Comparison of ENCODE assay signal across 2 cellular contexts in the genomic region with DNA sequence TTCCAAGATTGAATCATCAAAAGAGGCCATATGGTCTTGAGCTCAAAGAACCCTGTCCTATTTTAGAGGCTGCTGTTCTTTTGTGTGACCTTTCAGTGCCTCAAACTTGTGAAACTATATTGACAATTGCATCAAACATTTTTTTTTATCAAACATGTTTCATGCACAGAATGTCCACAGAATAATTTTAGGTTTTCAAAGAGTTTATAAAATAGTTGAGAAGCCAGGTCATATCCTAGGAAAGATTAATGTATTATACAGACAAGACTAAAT.
TF ChIP-seq lines count a peak whose summit lies in the region.

No MANE protein-coding gene starts in this region.

TF ChIP-seq in GM23338, 12 proteins besides CTCF, POLR2A, EP300 and RAD21:
- TF ChIP-seq EZH2phosphoT487 (IDR thresholded peaks at IDR 0.05; ENCODE audit: unreplicated experiment), result no peak

TF ChIP-seq in WTC11, 78 proteins besides CTCF, POLR2A, EP300 and RAD21:
- TF ChIP-seq NR2C2 (CRISPR knock-in tag; IDR thresholded peaks at IDR 0.05), result no peak
- TF ChIP-seq, protein P1, sequence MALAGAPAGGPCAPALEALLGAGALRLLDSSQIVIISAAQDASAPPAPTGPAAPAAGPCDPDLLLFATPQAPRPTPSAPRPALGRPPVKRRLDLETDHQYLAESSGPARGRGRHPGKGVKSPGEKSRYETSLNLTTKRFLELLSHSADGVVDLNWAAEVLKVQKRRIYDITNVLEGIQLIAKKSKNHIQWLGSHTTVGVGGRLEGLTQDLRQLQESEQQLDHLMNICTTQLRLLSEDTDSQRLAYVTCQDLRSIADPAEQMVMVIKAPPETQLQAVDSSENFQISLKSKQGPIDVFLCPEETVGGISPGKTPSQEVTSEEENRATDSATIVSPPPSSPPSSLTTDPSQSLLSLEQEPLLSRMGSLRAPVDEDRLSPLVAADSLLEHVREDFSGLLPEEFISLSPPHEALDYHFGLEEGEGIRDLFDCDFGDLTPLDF (CRISPR knock-in tag; IDR thresholded peaks at IDR 0.05), result no peak
- no peak for TF ChIP-seq E2F5 (CRISPR knock-in tag; IDR thresholded peaks at IDR 0.05)
- no peak for TF ChIP-seq GRHL2 (CRISPR knock-in tag; IDR thresholded peaks at IDR 0.05; ENCODE audit: insufficient replicate concordance, severe bottlenecking)
- TF ChIP-seq ZNF396 (CRISPR knock-in tag; IDR thresholded peaks at IDR 0.05; ENCODE audit: borderline replicate concordance), result no peak
- no peak for TF ChIP-seq TEAD1 (CRISPR knock-in tag; IDR thresholded peaks at IDR 0.05)
- TF ChIP-seq FOXK1 (CRISPR knock-in tag; IDR thresholded peaks at IDR 0.05), result no peak
- no peak for TF ChIP-seq STAT6 (CRISPR knock-in tag; conservative IDR thresholded peaks at IDR 0.05; ENCODE audit: low read depth)
- TF ChIP-seq, protein P2, sequence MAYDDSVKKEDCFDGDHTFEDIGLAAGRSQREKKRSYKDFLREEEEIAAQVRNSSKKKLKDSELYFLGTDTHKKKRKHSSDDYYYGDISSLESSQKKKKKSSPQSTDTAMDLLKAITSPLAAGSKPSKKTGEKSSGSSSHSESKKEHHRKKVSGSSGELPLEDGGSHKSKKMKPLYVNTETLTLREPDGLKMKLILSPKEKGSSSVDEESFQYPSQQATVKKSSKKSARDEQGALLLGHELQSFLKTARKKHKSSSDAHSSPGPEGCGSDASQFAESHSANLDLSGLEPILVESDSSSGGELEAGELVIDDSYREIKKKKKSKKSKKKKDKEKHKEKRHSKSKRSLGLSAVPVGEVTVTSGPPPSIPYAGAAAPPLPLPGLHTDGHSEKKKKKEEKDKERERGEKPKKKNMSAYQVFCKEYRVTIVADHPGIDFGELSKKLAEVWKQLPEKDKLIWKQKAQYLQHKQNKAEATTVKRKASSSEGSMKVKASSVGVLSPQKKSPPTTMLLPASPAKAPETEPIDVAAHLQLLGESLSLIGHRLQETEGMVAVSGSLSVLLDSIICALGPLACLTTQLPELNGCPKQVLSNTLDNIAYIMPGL (CRISPR knock-in tag; IDR thresholded peaks at IDR 0.05), result no peak
- TF ChIP-seq ERG (CRISPR knock-in tag; IDR thresholded peaks at IDR 0.05), result no peak
- TF ChIP-seq HMGA2 (CRISPR knock-in tag; IDR thresholded peaks at IDR 0.05), result no peak
- TF ChIP-seq OVOL2 (CRISPR knock-in tag; IDR thresholded peaks at IDR 0.05; ENCODE audit: borderline replicate concordance), result no peak
- no peak for TF ChIP-seq ETV6 (CRISPR knock-in tag; IDR thresholded peaks at IDR 0.05)
- no peak for TF ChIP-seq ZNF671 (CRISPR knock-in tag; IDR thresholded peaks at IDR 0.05)
- no peak for TF ChIP-seq CREM (CRISPR knock-in tag; IDR thresholded peaks at IDR 0.05)
- TF ChIP-seq ZNF281 (CRISPR knock-in tag; IDR thresholded peaks at IDR 0.05), result no peak
